Comparison of ENCODE assay signal across 9 cellular contexts in genomic region chr6:33416386-33417126, GRCh38. TPM values are rescaled to one million over a fixed set of nuclear protein-coding genes. Genes with fewer than 3 reads are reported as not detected.
DNase-seq lines count a peak whose midpoint lies in the region; ATAC-seq, FAIRE-seq and TF ChIP-seq lines count a peak whose summit lies in the region.
"Had no signal": no experiment of that assay in that cellular context is flagged by ENCODE, and none has a peak within 500 bp of the region (broad histone marks: within the 10 kb centered on the region; RNA-seq: fewer than 3 reads in every experiment).

No MANE protein-coding gene starts in this region.

- peaks cover 73% of the 10 kb centered on the region for H3K36me3 Mint-ChIP-seq in effector memory CD8-positive, alpha-beta T cell (ENCODE audit: insufficient read depth)

- peak overlapping the region; percentile 94 to 97 for H3K4me3 Mint-ChIP-seq in effector memory CD8-positive, alpha-beta T cell

- intact Hi-C loops in ovary (cut with DNase I) = loop anchor here in 3 of 4 donors (5.0 to 10.0 kb wide), 4 partner anchors 102 to 142 kb away; partner anchors contain the start of genes B3GALT4 (in 1 of the 3), RGL2 (in 1 of the 3), RPS18 (in 1 of the 3) and TAPBP (in 1 of the 3)

- no peaks in the 10 kb centered on the region for H3K9me3 Mint-ChIP-seq in effector memory CD8-positive, alpha-beta T cell

- H3K4me3 ChIP-seq in OCI-LY3 (ENCODE audit: low read length) = peak overlapping the region; percentile 89
- peak overlapping the region; percentile 71 for H3K4me3 ChIP-seq in ovary
- peak overlapping the region in 1 of 2 donors; percentile 58 for H3K4me3 ChIP-seq in small intestine (ENCODE audit: low read depth in 1 of 2, low read length in 2 of 2)

- WGBS in ovary, 3 donors = 34 to 40% (median 37%) methylated on average over 12 of the region's 12 CpGs
- WGBS in small intestine, 3 donors = 26 to 37% (median 27%) methylated on average over 12 of the region's 12 CpGs

- H3K27ac ChIP-seq in OCI-LY3 (ENCODE audit: low read length) = peak overlapping the region; percentile 37
- peak overlapping the region in 1 of 2 donors; percentile 36 for H3K27ac ChIP-seq in ovary
- peak overlapping the region in 1 of 2 donors; percentile 95 for H3K27ac ChIP-seq in small intestine (ENCODE audit: low read depth in 1 of 2, low read length in 1 of 2)

- H3K4me2 ChIP-seq in OCI-LY3 (ENCODE audit: low read length) = peak overlapping the region; percentile 97

- H3K36me3 ChIP-seq in ES-I3 (ENCODE audit: insufficient read depth, low read length) (peaks cover 12% of the 10 kb centered on the region; the same call in 1 of the 2 replicates), OCI-LY3 (replicated peaks; ENCODE audit: low read depth, low read length) (peaks cover 12% of the 10 kb centered on the region), ovary (no peaks in the 10 kb centered on the region), small intestine (ENCODE audit: control insufficient read depth in 2 of 2, insufficient read depth in 2 of 2, low read length in 2 of 2) (peaks cover 0 to 13% of the 10 kb centered on the region in 2 donors)

- H3K27me3 Mint-ChIP-seq in effector memory CD8-positive, alpha-beta T cell = no peaks in the 10 kb centered on the region

- H3K27me3 ChIP-seq in OCI-LY3 (ENCODE audit: low read depth, low read length) (no peaks in the 10 kb centered on the region), ovary (no peaks in the 10 kb centered on the region), small intestine (ENCODE audit: control insufficient read depth in 2 of 2, insufficient read depth in 2 of 2, low read length in 2 of 2) (no peaks in the 10 kb centered on the region)

- TF ChIP-seq POLR2A in ovary (IDR thresholded peaks at IDR 0.05) = no peak

- peak overlapping the region; percentile 98 to 100 for H3K27ac Mint-ChIP-seq in effector memory CD8-positive, alpha-beta T cell

- peaks cover 19% of the 10 kb centered on the region for H3K79me2 ChIP-seq in OCI-LY3 (ENCODE audit: low read length)

- FAIRE-seq in small intestine (lab: Jason Lieb, UNC) = no peak

- TF ChIP-seq EP300 in ovary (IDR thresholded peaks at IDR 0.05) = no peak

- no peak for DNase-seq in effector memory CD8-positive, alpha-beta T cell
- DNase-seq in ovary (peak in 1 of 5 donors; percentile 21), small intestine (no peak), NCI-H526 treated with DMSO at 0.1 percent for 48 hours (lab: John Stamatoyannopoulos, UW) (no peak), NCI-H69 (lab: John Stamatoyannopoulos, UW) (no peak)
- DNase-seq: NCI-H187 had no signal

- no peaks in the 10 kb centered on the region for H3K9me3 ChIP-seq in ES-I3 (ENCODE audit: control insufficient read depth, insufficient read depth, low read length)
- H3K9me3 ChIP-seq in OCI-LY3 (ENCODE audit: insufficient read depth, low read length) = no peaks in the 10 kb centered on the region
- no peaks in the 10 kb centered on the region for H3K9me3 ChIP-seq in ovary
- H3K9me3 ChIP-seq in small intestine (ENCODE audit: control insufficient read depth, low read depth) = no peaks in the 10 kb centered on the region

- no peak for ATAC-seq in effector memory CD8-positive, alpha-beta T cell (replicated peaks)
- ATAC-seq in HG03039 (IDR thresholded peaks at IDR 0.05; ENCODE audit: unreplicated experiment) = no peak

- no peaks in the 10 kb centered on the region for H4K20me1 ChIP-seq in OCI-LY3 (ENCODE audit: insufficient read depth, low read length)

- peaks cover 12% of the 10 kb centered on the region for H3K4me1 ChIP-seq in ES-I3 (ENCODE audit: insufficient read depth, low read length)
- H3K4me1 ChIP-seq in OCI-LY3 (ENCODE audit: low read length) = peaks cover 39% of the 10 kb centered on the region
- H3K4me1 ChIP-seq in ovary (ENCODE audit: insufficient read depth) = peaks cover 5% of the 10 kb centered on the region
- H3K4me1 ChIP-seq in small intestine (ENCODE audit: control insufficient read depth in 2 of 2, insufficient read depth in 1 of 2, low read depth in 1 of 2, low read length in 1 of 2) = peaks cover 8 to 11% of the 10 kb centered on the region in 2 donors

- H3K9ac ChIP-seq in ES-I3 (ENCODE audit: low read depth, low read length) = peak overlapping the region; percentile 88
- H3K9ac ChIP-seq in OCI-LY3 (ENCODE audit: low read length) = no peak overlapping the region

- no peak overlapping the region for H2AFZ ChIP-seq in OCI-LY3 (ENCODE audit: low read depth, low read length)

- no peak for TF ChIP-seq CTCF in OCI-LY3 (IDR thresholded peaks at IDR 0.05; ENCODE audit: low read depth, low read length)
- no peak for TF ChIP-seq CTCF in ovary (IDR thresholded peaks at IDR 0.05)

- peaks cover 67% of the 10 kb centered on the region in 2 donors for H3K4me1 Mint-ChIP-seq in effector memory CD8-positive, alpha-beta T cell (ENCODE audit: low read depth in 2 of 2)

RNA-seq across cellular contexts. Expression of gene CUTA, which starts 1.4 kb away (rescaled TPM):
- 100 to 1,000 TPM; 125 to 238 (median 177) TPM for total RNA-seq in ovary
- polyA plus RNA-seq in ovary (100 to 1,000 TPM; 173 to 250 TPM), small intestine (100 to 1,000 TPM; 129 to 217 (median 183) TPM)

RNA-seq across cellular contexts. Expression of gene SYNGAP1, which starts 3.3 kb away (rescaled TPM):
- 10 to 100 TPM; 17.5 to 60.0 (median 43.1) TPM for total RNA-seq in ovary
- polyA plus RNA-seq in ovary (10 to 100 TPM; 14.6 to 29.8 TPM), small intestine (1 to 10 TPM in 2 of 3 donors, under 1 TPM in 1; 0.89 to 9.6 (median 1.6) TPM)

RNA-seq across cellular contexts. Expression of gene PHF1, which starts 5.7 kb away (rescaled TPM):
- total RNA-seq in ovary = 100 to 1,000 TPM in 5 of 7 donors, 10 to 100 TPM in 2; 94.3 to 182 (median 123) TPM
- polyA plus RNA-seq in ovary (100 to 1,000 TPM in 1 of 2 donors, 10 to 100 TPM in 1; 80.7 to 179 TPM), small intestine (10 to 100 TPM; 32.2 to 67.6 (median 48.1) TPM)

RNA-seq across cellular contexts. Expression of gene KIFC1, which starts 24.9 kb away (rescaled TPM):
- 1 to 10 TPM in 6 of 7 donors, under 1 TPM in 1; 0.60 to 3.9 (median 2.2) TPM for total RNA-seq in ovary
- 1 to 10 TPM; 1.7 to 2.3 TPM for polyA plus RNA-seq in ovary
- polyA plus RNA-seq in small intestine = 10 to 100 TPM in 1 of 3 donors, 1 to 10 TPM in 2; 3.1 to 23.2 (median 3.2) TPM

RNA-seq across cellular contexts. Expression of gene ZBTB9, which starts 37.8 kb away (rescaled TPM):
- 10 to 100 TPM in 3 of 7 donors, 1 to 10 TPM in 4; 2.4 to 13.5 (median 8.8) TPM for total RNA-seq in ovary
- 10 to 100 TPM in 1 of 2 donors, 1 to 10 TPM in 1; 5.5 to 10.8 TPM for polyA plus RNA-seq in ovary
- polyA plus RNA-seq in small intestine = 1 to 10 TPM; 1.6 to 5.2 (median 1.9) TPM
